Comparison of ENCODE assay signal across 20 cellular contexts in the genomic region with DNA sequence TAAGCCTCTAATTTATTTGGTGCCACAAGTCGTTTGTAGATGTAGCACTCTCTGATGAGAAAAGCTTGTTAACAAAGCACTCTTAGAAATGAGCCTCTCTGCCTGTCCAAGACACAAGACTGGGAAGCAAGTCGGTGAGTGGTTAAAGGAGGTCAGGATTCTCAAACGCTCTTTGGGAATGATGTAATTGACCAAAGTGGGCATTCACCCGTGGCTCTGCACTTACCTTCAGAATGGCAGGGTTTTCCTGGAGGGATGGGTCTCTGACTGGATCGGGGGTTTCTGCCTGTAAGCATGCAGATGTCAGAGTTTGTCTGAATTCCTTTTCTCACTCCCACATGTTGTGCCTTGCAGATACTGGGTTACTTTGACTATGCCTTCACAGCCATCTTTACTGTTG.
"Had no signal": no experiment of that assay in that cellular context is flagged by ENCODE, and none has a peak within 500 bp of the region (broad histone marks: within the 10 kb centered on the region; RNA-seq: fewer than 3 reads in every experiment).

No MANE protein-coding gene starts in this region.

- H3K4me3 ChIP-seq: dorsolateral prefrontal cortex, heart right ventricle, lung, tibial artery, upper lobe of left lung, uterus had no signal

- H3K9me3 ChIP-seq: heart right ventricle, tibial artery, upper lobe of left lung, uterus had no signal

- H3K36me3 ChIP-seq: heart right ventricle, tibial artery, upper lobe of left lung, uterus had no signal

- ATAC-seq: heart right ventricle; left cardiac atrium; left ventricle myocardium superior; right cardiac atrium; stimulated activated memory B cell treated with anti-CD40 and anti-IgM and Interleukin-4, amounts not matched to agents 10 μg/mL and 1 μg/mL and 100 μg/mL, for 72 hours had no signal

- FAIRE-seq: islet of Langerhans had no signal

- H3K27ac ChIP-seq: dorsolateral prefrontal cortex, heart right ventricle, tibial artery, upper lobe of left lung, uterus had no signal

- DNase-seq: cortex of kidney; dorsolateral prefrontal cortex; effector CD8-positive, alpha-beta T cell; foreskin melanocyte; heart right ventricle; hypothalamus; left cardiac atrium; left ventricle myocardium superior; mesenchymal stem cell; naive B cell; right cardiac atrium; stimulated activated CD4-positive, alpha-beta T cell treated with anti-CD3 and anti-CD28 coated beads, Interleukin-15, amount 100 ng/mL, for 24 hours; stimulated activated CD4-positive, alpha-beta T cell treated with anti-CD3 and anti-CD28 coated beads, Interleukin-1b, Interleukin-23, amount 100 ng/mL, for 48 hours; stimulated activated CD4-positive, alpha-beta T cell treated with anti-CD3 and anti-CD28 coated beads, Interleukin-4, amount 100 ng/mL, for 24 hours; tibial artery; upper lobe of left lung; uterus had no signal

- H3K27me3 ChIP-seq: dorsolateral prefrontal cortex, tibial artery, upper lobe of left lung, uterus had no signal

- H3K4me1 ChIP-seq: heart right ventricle, tibial artery, upper lobe of left lung, uterus had no signal
